11 cellular contexts compared by ENCODE assay signal in the genomic region with DNA sequence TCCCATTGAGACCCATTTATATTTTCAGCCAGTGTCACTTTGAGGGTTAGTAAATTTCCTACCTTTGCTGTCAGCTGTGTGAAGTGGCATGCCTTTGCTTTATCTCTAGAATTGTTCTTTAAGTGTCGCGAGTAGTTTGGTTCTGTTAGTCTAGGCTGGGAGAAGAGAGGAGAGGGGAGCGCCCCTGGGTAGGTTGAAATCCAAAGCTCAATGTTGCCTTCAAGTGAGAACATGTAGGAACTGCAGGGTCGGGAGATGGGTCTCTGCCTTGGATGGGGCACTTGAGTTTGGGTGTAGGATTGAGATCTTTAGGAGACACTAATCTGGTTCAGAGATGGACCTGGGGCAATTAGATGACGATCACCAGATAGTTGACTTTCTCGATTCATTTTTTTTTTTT. TPM values are rescaled to one million over a fixed set of nuclear protein-coding genes. Genes with fewer than 3 reads are reported as not detected.
DNase-seq lines count a peak whose midpoint lies in the region; ATAC-seq, FAIRE-seq and TF ChIP-seq lines count a peak whose summit lies in the region.
"Had no signal": no experiment of that assay in that cellular context is flagged by ENCODE, and none has a peak within 500 bp of the region (broad histone marks: within the 10 kb centered on the region; RNA-seq: fewer than 3 reads in every experiment).

No MANE protein-coding gene starts in this region.

- H3K27me3 Mint-ChIP-seq in natural killer cell treated with Interleukin-12 subunit alpha and Interleukin-12 subunit beta and Interleukin-15 and Interleukin-18, amount 100 ng/mL, for 72 hours: peaks cover 43 to 53% of the 10 kb centered on the region in 2 donors

- peak overlapping the region; percentile 30 for H3K27ac ChIP-seq in left ventricle myocardium inferior (replicated peaks)
- no peak overlapping the region for H3K27ac ChIP-seq in body of pancreas

- DNase-seq in BJ (ENCODE audit: low read depth): no peak
- DNase-seq in HT1080 (ENCODE audit: low read depth): peak; percentile 23
- no peak for DNase-seq in left ventricle myocardium inferior
- no peak for DNase-seq in body of pancreas
- DNase-seq in SKM-1 treated with dmso at 0.1 percent for 144 hours (lab: John Stamatoyannopoulos, UW; ENCODE audit: unreplicated experiment): no peak
- no peak for DNase-seq in natural killer cell treated with Interleukin-12 subunit alpha and Interleukin-12 subunit beta and Interleukin-15 and Interleukin-18, amount 100 ng/mL, for 72 hours (ENCODE audit: low spot score)
- DNase-seq in ecto neural progenitor cell (ENCODE audit: low spot score): no peak
- DNase-seq: KG1 had no signal

- no peaks in the 10 kb centered on the region for H3K36me3 ChIP-seq in BJ (ENCODE audit: control insufficient read depth, insufficient read depth, low read length)
- no peaks in the 10 kb centered on the region for H3K36me3 ChIP-seq in left ventricle myocardium inferior
- no peaks in the 10 kb centered on the region for H3K36me3 ChIP-seq in body of pancreas (replicated peaks in 1 of 2; ENCODE audit: insufficient read depth in 1 of 2, low read depth in 2 of 2)

- no peaks in the 10 kb centered on the region for H3K9me3 ChIP-seq in left ventricle myocardium inferior (replicated peaks)
- H3K9me3 ChIP-seq in body of pancreas: no peaks in the 10 kb centered on the region

- peaks cover 9% of the 10 kb centered on the region for H3K36me3 Mint-ChIP-seq in natural killer cell treated with Interleukin-12 subunit alpha and Interleukin-12 subunit beta and Interleukin-15 and Interleukin-18, amount 100 ng/mL, for 72 hours

- H3K4me1 Mint-ChIP-seq in natural killer cell treated with Interleukin-12 subunit alpha and Interleukin-12 subunit beta and Interleukin-15 and Interleukin-18, amount 100 ng/mL, for 72 hours (ENCODE audit: low read depth in 2 of 2): peaks cover 11% of the 10 kb centered on the region in 2 donors

- TF ChIP-seq CTCF in BJ (IDR thresholded peaks at IDR 0.05; ENCODE audit: insufficient read depth, low read depth, low read length): peak; percentile 37
- TF ChIP-seq CTCF in left ventricle myocardium inferior (IDR thresholded peaks at IDR 0.05; ENCODE audit: borderline replicate concordance): peak; percentile 61
- TF ChIP-seq CTCF in body of pancreas (IDR thresholded peaks at IDR 0.05): no peak

- POLR2A ChIA-PET in BJ (lab: Charles Lee): no interaction called here

- H3K4me1 ChIP-seq in left ventricle myocardium inferior (peaks cover 37% of the 10 kb centered on the region), body of pancreas (peaks cover 10% of the 10 kb centered on the region)

- peak; percentile 67 for FAIRE-seq in TTC549 (lab: Jason Lieb, UNC)
- FAIRE-seq: H54 had no signal

- TF ChIP-seq POLR2A in body of pancreas (IDR thresholded peaks at IDR 0.05): no peak

- WGBS in body of pancreas, 2 donors: 14 to 18% methylated on average over 6 of the region's 6 CpGs

- no peak overlapping the region for H3K27ac Mint-ChIP-seq in natural killer cell treated with Interleukin-12 subunit alpha and Interleukin-12 subunit beta and Interleukin-15 and Interleukin-18, amount 100 ng/mL, for 72 hours

- peaks cover 16% of the 10 kb centered on the region for H3K27me3 ChIP-seq in BJ (ENCODE audit: control insufficient read depth, insufficient read depth, low read length)
- H3K27me3 ChIP-seq in left ventricle myocardium inferior (ENCODE audit: low read depth): peaks cover 65% of the 10 kb centered on the region
- no peaks in the 10 kb centered on the region for H3K27me3 ChIP-seq in body of pancreas

- H3K4me3 ChIP-seq in BJ (ENCODE audit: low read depth, low read length): no peak overlapping the region
- H3K4me3 ChIP-seq in left ventricle myocardium inferior: no peak overlapping the region
- H3K4me3 ChIP-seq in body of pancreas: no peak overlapping the region

- CTCF ChIA-PET in BJ (lab: Yijun Ruan, JAX): interaction anchor here (0.6 to 1.6 kb wide), 5 partner anchors 12 to 577 kb away, joined by 3 to 6 read pairs (median 4); no protein-coding TSS in a partner anchor

- H3K4me3 Mint-ChIP-seq in natural killer cell treated with Interleukin-12 subunit alpha and Interleukin-12 subunit beta and Interleukin-15 and Interleukin-18, amount 100 ng/mL, for 72 hours: no peak overlapping the region

- ATAC-seq in body of pancreas: no peak
- no peak for ATAC-seq in natural killer cell treated with Interleukin-12 subunit alpha and Interleukin-12 subunit beta and Interleukin-15 and Interleukin-18, amount 100 ng/mL, for 72 hours

- intact Hi-C loops in left ventricle myocardium inferior (cut with micrococcal nuclease): loop anchor here (10.0 kb wide), 2 partner anchors 117 to 297 kb away; partner anchors contain the start of gene ATP6V0E1
- intact Hi-C loops in body of pancreas (cut with DNase I): no loop called here

- peaks cover 3% of the 10 kb centered on the region for H3K9me3 Mint-ChIP-seq in natural killer cell treated with Interleukin-12 subunit alpha and Interleukin-12 subunit beta and Interleukin-15 and Interleukin-18, amount 100 ng/mL, for 72 hours

RNA-seq across cellular contexts. Expression of gene STC2, which starts 46.3 kb away (rescaled TPM):
- polyA plus RNA-seq in BJ (2011; rRNA removed): 168 and 181 TPM in 2 replicates
- 148 and 149 TPM in 2 replicates for polyA minus RNA-seq in BJ (2011; rRNA and poly(A)+ RNA removed)
- total RNA-seq in HT1080 (2014; rRNA removed; shearing (Covaris generic)): 39.2 and 48.6 TPM in 2 replicates
- 222 and 229 TPM in 2 replicates for polyA plus RNA-seq in HT1080 (2015; cell fraction: cytosol; rRNA removed)
- 354 and 377 TPM in 2 replicates for polyA plus RNA-seq in HT1080 (2015; cell fraction: nucleus; rRNA removed)
- total RNA-seq in left ventricle myocardium inferior (12.4 TPM), body of pancreas (10 to 100 TPM in 1 of 2 donors, 1 to 10 TPM in 1; 9.9 to 35.0 TPM)
- total RNA-seq in natural killer cell treated with Interleukin-12 subunit alpha and Interleukin-12 subunit beta and Interleukin-15 and Interleukin-18, amount 100 ng/mL, for 72 hours: under 1 TPM; 0.59 to 0.78 TPM

RNA-seq across cellular contexts. Expression of gene NKX2-5, which starts 46.9 kb away (rescaled TPM):
- not detected in 2 replicates for polyA plus RNA-seq in BJ (2011; rRNA removed)
- polyA minus RNA-seq in BJ (2011; rRNA and poly(A)+ RNA removed): not detected in 2 replicates
- 13.2 and 16.8 TPM in 2 replicates for total RNA-seq in HT1080 (2014; rRNA removed; shearing (Covaris generic))
- polyA plus RNA-seq in HT1080 (2015; cell fraction: cytosol; rRNA removed): 12.9 and 13.8 TPM in 2 replicates
- 3.4 and 6.7 TPM in 2 replicates for polyA plus RNA-seq in HT1080 (2015; cell fraction: nucleus; rRNA removed)
- 248 TPM for total RNA-seq in left ventricle myocardium inferior
- total RNA-seq in body of pancreas: not detected
- total RNA-seq in natural killer cell treated with Interleukin-12 subunit alpha and Interleukin-12 subunit beta and Interleukin-15 and Interleukin-18, amount 100 ng/mL, for 72 hours: not detected
- total RNA-seq: temporal lobe had no signal

Comparison
In these comparisons a context has a peak if more than half of its experiments do, and no peak if none do; other contexts are left out.
1. CTCF ChIP-seq: peak in BJ (single experiment) and left ventricle myocardium inferior (single experiment); none in body of pancreas (0 of 7).
2. RNA of gene NKX2-5, which starts 46.9 kb away (total RNA-seq): 248 TPM in left ventricle myocardium inferior (single experiment) and 13.2 to 16.8 TPM in HT1080; not detected in body of pancreas and not detected in natural killer cell treated with Interleukin-12 subunit alpha and Interleukin-12 subunit beta and Interleukin-15 and Interleukin-18, amount 100 ng/mL, for 72 hours; every median in the first group is over 10 times any median in the second.